Comparison of ENCODE assay signal across 1 cellular context in genomic region chr16:89017956-89018604, GRCh38.
TF ChIP-seq lines count a peak whose summit lies in the region.

No MANE protein-coding gene starts in this region.

TF ChIP-seq in H1, 55 proteins besides CTCF, POLR2A, EP300 and RAD21 (continued from another document):
- no peak for TF ChIP-seq TAF7 (optimal IDR thresholded peaks at IDR 0.05; ENCODE audit: borderline replicate concordance, low read depth, low read length)
- no peak for TF ChIP-seq YY1 (IDR thresholded peaks at IDR 0.05; ENCODE audit: low read depth, low read length)
- TF ChIP-seq CHD2 (IDR thresholded peaks at IDR 0.05; ENCODE audit: low read length) = no peak
- TF ChIP-seq CEBPB (IDR thresholded peaks at IDR 0.05; ENCODE audit: low read depth, low read length) = no peak
- no peak for TF ChIP-seq MAFK (IDR thresholded peaks at IDR 0.05; ENCODE audit: low read depth, low read length)
- no peak for TF ChIP-seq MAX (IDR thresholded peaks at IDR 0.05)
- no peak for TF ChIP-seq HDAC6 (IDR thresholded peaks at IDR 0.05; ENCODE audit: low read depth, low read length)
- no peak for TF ChIP-seq TCF12 (IDR thresholded peaks at IDR 0.05; ENCODE audit: low read depth, low read length)
